Comparison of ENCODE assay signal across 9 cellular contexts in genomic region chr12:12265035-12265434, GRCh38. TPM values are rescaled to one million over a fixed set of nuclear protein-coding genes. Genes with fewer than 3 reads are reported as not detected.
DNase-seq lines count a peak whose midpoint lies in the region; TF ChIP-seq lines count a peak whose summit lies in the region.
"Had no signal": no experiment of that assay in that cellular context is flagged by ENCODE, and none has a peak within 500 bp of the region (broad histone marks: within the 10 kb centered on the region; RNA-seq: fewer than 3 reads in every experiment).

No MANE protein-coding gene starts in this region.

- peaks cover 12 to 31% (median 21%) of the 10 kb centered on the region in 4 donors for H3K4me1 Mint-ChIP-seq in CD4-positive, alpha-beta memory T cell

- TF ChIP-seq EP300 in ovary (IDR thresholded peaks at IDR 0.05), result no peak

- H3K4me3 Mint-ChIP-seq in CD4-positive, alpha-beta memory T cell, result peak overlapping the region; percentile 85 to 91 (median 90)

- H3K36me3 Mint-ChIP-seq in CD4-positive, alpha-beta memory T cell, result peaks cover 0 to 2% of the 10 kb centered on the region in 2 donors

- TF ChIP-seq CTCF in OCI-LY1 (IDR thresholded peaks at IDR 0.05; ENCODE audit: low read length), result no peak
- TF ChIP-seq CTCF in epithelial cell of proximal tubule (conservative IDR thresholded peaks at IDR 0.05; ENCODE audit: low read depth, low read length), result no peak
- no peak for TF ChIP-seq CTCF in ovary (IDR thresholded peaks at IDR 0.05)

- CTCF ChIA-PET in CD4-positive, alpha-beta memory T cell (lab: Charles Lee; ENCODE audit: partially characterized antibody), result interaction anchor here (0.7 to 1.3 kb wide), 2 partner anchors 60 to 64 kb away, joined by 3 read pairs; no protein-coding TSS in a partner anchor

- no peaks in the 10 kb centered on the region for H3K9me3 Mint-ChIP-seq in CD4-positive, alpha-beta memory T cell

- H3K9ac ChIP-seq in OCI-LY1 (ENCODE audit: low read length), result no peak overlapping the region; the same call in 1 of the 2 replicates

- H3K9me3 ChIP-seq in CD4-positive, alpha-beta memory T cell (ENCODE audit: control insufficient read depth in 1 of 2, low read length in 2 of 2), result no peaks in the 10 kb centered on the region
- no peaks in the 10 kb centered on the region for H3K9me3 ChIP-seq in OCI-LY1 (ENCODE audit: low read length)
- no peaks in the 10 kb centered on the region for H3K9me3 ChIP-seq in ovary

- no peaks in the 10 kb centered on the region for H3K36me3 ChIP-seq in CD4-positive, alpha-beta memory T cell (ENCODE audit: insufficient read depth, low read length)
- H3K36me3 ChIP-seq in OCI-LY1 (ENCODE audit: insufficient read depth, low read length) (no peaks in the 10 kb centered on the region), ovary (no peaks in the 10 kb centered on the region)

- no peaks in the 10 kb centered on the region for H3K79me2 ChIP-seq in OCI-LY1 (ENCODE audit: insufficient read depth, low read length)

- H3K4me3 ChIP-seq in CD4-positive, alpha-beta memory T cell (ENCODE audit: low read length in 2 of 2), result no peak overlapping the region
- H3K4me3 ChIP-seq in OCI-LY1 (ENCODE audit: low read depth, low read length, poor library complexity, severe bottlenecking) (peak overlapping the region; percentile 65), epithelial cell of proximal tubule (ENCODE audit: low read depth, low read length) (peak overlapping the region; percentile 95), ovary (peak overlapping the region; percentile 68)

- intact Hi-C loops in CD4-positive, alpha-beta memory T cell (cut with micrococcal nuclease), result no loop called here
- intact Hi-C loops in ovary (cut with DNase I), result loop anchor here in 1 of 4 donors (5.0 kb wide), 1 partner anchor 52 kb away; no protein-coding TSS in a partner anchor

- 15 to 19% (median 17%) methylated on average over 3 of the region's 3 CpGs for WGBS in ovary, 3 donors

- no peaks in the 10 kb centered on the region for H3F3A ChIP-seq in OCI-LY1 (ENCODE audit: insufficient read depth, low read length)

- H4K20me1 ChIP-seq in OCI-LY1 (ENCODE audit: insufficient read depth, low read length), result no peaks in the 10 kb centered on the region

- no peak for TF ChIP-seq POLR2A in ovary (IDR thresholded peaks at IDR 0.05)

- H3K27me3 Mint-ChIP-seq in CD4-positive, alpha-beta memory T cell, result peaks cover 0 to 16% of the 10 kb centered on the region in 2 donors

- DNase-seq in CD4-positive, alpha-beta memory T cell, result no peak
- DNase-seq in epithelial cell of proximal tubule (ENCODE audit: low read depth), result no peak
- no peak for DNase-seq in ovary
- no peak for DNase-seq in activated CD4-positive, CD25-positive, alpha-beta regulatory T cell (lab: John Stamatoyannopoulos, UW)
- DNase-seq in COLO829 (ENCODE audit: low spot score), result no peak
- DNase-seq in SKM-1 (lab: John Stamatoyannopoulos, UW; ENCODE audit: unreplicated experiment), result no peak
- no peak for DNase-seq in NCI-H69 (lab: John Stamatoyannopoulos, UW)
- DNase-seq: activated effector memory CD4-positive, alpha-beta T cell treated with Interleukin-2 at 50 U/mL for 16 hours had no signal

- peaks cover 6% of the 10 kb centered on the region for H3K27me3 ChIP-seq in CD4-positive, alpha-beta memory T cell (ENCODE audit: insufficient read depth, low read length)
- H3K27me3 ChIP-seq in OCI-LY1 (ENCODE audit: insufficient read depth, low read length) (no peaks in the 10 kb centered on the region), ovary (no peaks in the 10 kb centered on the region)

- peaks cover 18% of the 10 kb centered on the region for H3K4me1 ChIP-seq in CD4-positive, alpha-beta memory T cell (ENCODE audit: insufficient read depth, low read length)
- H3K4me1 ChIP-seq in OCI-LY1 (ENCODE audit: insufficient read depth, low read length, severe bottlenecking) (peaks cover 18% of the 10 kb centered on the region), ovary (ENCODE audit: insufficient read depth) (peaks cover 7% of the 10 kb centered on the region)

- no peaks in the 10 kb centered on the region for H3K9me2 ChIP-seq in OCI-LY1 (ENCODE audit: low read depth, low read length)

- no peak overlapping the region for H2AFZ ChIP-seq in OCI-LY1 (ENCODE audit: low read length)

- H3K4me2 ChIP-seq in OCI-LY1 (ENCODE audit: low read length), result peak overlapping the region; percentile 63

- POLR2A ChIA-PET in CD4-positive, alpha-beta memory T cell (lab: Charles Lee; ENCODE audit: partially characterized antibody), result interaction anchor here (3.5 kb wide), 1 partner anchor 92 kb away, joined by 19 read pairs; the partner anchor contains the start of gene BORCS5

- peak overlapping the region in 1 of 7 donors; percentile 31 for H3K27ac Mint-ChIP-seq in CD4-positive, alpha-beta memory T cell

- H3K27ac ChIP-seq in CD4-positive, alpha-beta memory T cell (ENCODE audit: low read depth, low read length), result no peak overlapping the region
- H3K27ac ChIP-seq in OCI-LY1 (ENCODE audit: low read depth, low read length, poor library complexity, severe bottlenecking) (no peak overlapping the region), ovary (peak overlapping the region in 1 of 2 donors; percentile 100)

RNA-seq across cellular contexts. Expression of gene LRP6, which starts 1.8 kb away (rescaled TPM):
- 1 to 10 TPM; 3.9 to 4.0 TPM for total RNA-seq in CD4-positive, alpha-beta memory T cell
- 1 to 10 TPM in 1 of 2 donors, under 1 TPM in 1; 0.45 to 1.9 TPM for polyA plus RNA-seq in CD4-positive, alpha-beta memory T cell
- total RNA-seq in epithelial cell of proximal tubule (9.3 and 23.8 TPM in 2 replicates), ovary (10 to 100 TPM; 25.4 to 46.5 (median 44.7) TPM)
- 10 to 100 TPM; 11.9 to 18.0 TPM for polyA plus RNA-seq in ovary

Comparison
In these comparisons a context has a peak if more than half of its experiments do, and no peak if none do; other contexts are left out.
1. H3K4me3 ChIP-seq: peak in OCI-LY1 (single experiment), epithelial cell of proximal tubule (single experiment) and ovary (single experiment); none in CD4-positive, alpha-beta memory T cell (0 of 2).